In genomic region chr1:178542554-178543290, GRCh38 we compare ENCODE assay signal across 8 cellular contexts. TPM values are rescaled to one million over a fixed set of nuclear protein-coding genes. Genes with fewer than 3 reads are reported as not detected.
DNase-seq lines count a peak whose midpoint lies in the region; ATAC-seq and TF ChIP-seq lines count a peak whose summit lies in the region.

No MANE protein-coding gene starts in this region.

- H2AFZ ChIP-seq in KMS-11 (ENCODE audit: low read depth), result peak overlapping the region; percentile 100

- H3K9me3 Mint-ChIP-seq in activated naive CD4-positive, alpha-beta T cell treated with anti-CD3 and anti-CD28 coated beads for 36 hours, result no peaks in the 10 kb centered on the region

- H3K4me1 Mint-ChIP-seq in activated naive CD4-positive, alpha-beta T cell treated with anti-CD3 and anti-CD28 coated beads for 36 hours (ENCODE audit: low read depth), result peaks cover 4% of the 10 kb centered on the region

- H4K20me1 ChIP-seq in KMS-11 (ENCODE audit: insufficient read depth), result no peaks in the 10 kb centered on the region

- H3K36me3 Mint-ChIP-seq in activated naive CD4-positive, alpha-beta T cell treated with anti-CD3 and anti-CD28 coated beads for 36 hours (ENCODE audit: low read depth), result no peaks in the 10 kb centered on the region

- H3K9me3 ChIP-seq in suprapubic skin, result no peaks in the 10 kb centered on the region

- peak; percentile 70 for ATAC-seq in GM21825 (IDR thresholded peaks at IDR 0.05; ENCODE audit: unreplicated experiment)

- H3K9ac ChIP-seq in KMS-11, result peak overlapping the region; percentile 74

- H3K79me2 ChIP-seq in KMS-11 (ENCODE audit: insufficient read depth, low read depth), result no peaks in the 10 kb centered on the region

- H3K27ac Mint-ChIP-seq in activated naive CD4-positive, alpha-beta T cell treated with anti-CD3 and anti-CD28 coated beads for 36 hours, result peak overlapping the region; percentile 72

- no peak for TF ChIP-seq POLR2A in suprapubic skin (IDR thresholded peaks at IDR 0.05)

- peaks cover 20% of the 10 kb centered on the region for H3K4me1 ChIP-seq in KMS-11 (ENCODE audit: low read depth, poor library complexity, severe bottlenecking)
- peaks cover 29% of the 10 kb centered on the region for H3K4me1 ChIP-seq in suprapubic skin

- TF ChIP-seq CTCF in KMS-11 (conservative IDR thresholded peaks at IDR 0.05; ENCODE audit: low read depth, low read length) (peak; percentile 97), suprapubic skin (IDR thresholded peaks at IDR 0.05) (peak; percentile 92 to 99)

- H3K4me2 ChIP-seq in KMS-11, result peak overlapping the region; percentile 96

- no peak for TF ChIP-seq EP300 in suprapubic skin (IDR thresholded peaks at IDR 0.05)

- H3K36me3 ChIP-seq in KMS-11 (ENCODE audit: insufficient read depth) (no peaks in the 10 kb centered on the region), suprapubic skin (no peaks in the 10 kb centered on the region)

- H3K4me3 ChIP-seq in KMS-11 (IDR thresholded peaks at IDR 0.05; ENCODE audit: insufficient read depth, low read depth, low read length), result peak overlapping the region; percentile 95
- peak overlapping the region; percentile 65 for H3K4me3 ChIP-seq in suprapubic skin

- WGBS in suprapubic skin, result 2% methylated on average over 31 of the region's 66 CpGs

- H3K27me3 Mint-ChIP-seq in activated naive CD4-positive, alpha-beta T cell treated with anti-CD3 and anti-CD28 coated beads for 36 hours (ENCODE audit: low read depth), result no peaks in the 10 kb centered on the region

- peak overlapping the region; percentile 87 for H3K4me3 Mint-ChIP-seq in activated naive CD4-positive, alpha-beta T cell treated with anti-CD3 and anti-CD28 coated beads for 36 hours

- CTCF ChIA-PET in activated naive CD4-positive, alpha-beta T cell treated with anti-CD3 and anti-CD28 coated beads for 36 hours (lab: Charles Lee), result interaction anchor here (0.6 to 6.2 kb wide), 11 partner anchors 10 to 1267 kb away, joined by 3 to 61 read pairs (median 5); no protein-coding TSS in a partner anchor

- H3K27me3 ChIP-seq in KMS-11 (ENCODE audit: insufficient read depth, low read depth) (no peaks in the 10 kb centered on the region), suprapubic skin (no peaks in the 10 kb centered on the region)

- DNase-seq in EH (ENCODE audit: low read depth) (peak; percentile 93), SHP77 treated with DMSO at 0.1 percent for 48 hours (lab: John Stamatoyannopoulos, UW) (peak; percentile 27), germinal center (ENCODE audit: low spot score) (peak; percentile 91), nucleus accumbens (lab: John Stamatoyannopoulos, UW) (peak in 54 of 56 donors; percentile 15 to 93 (median 78)), suprapubic skin (ENCODE audit: low spot score in 2 of 2) (peak; percentile 91 to 94)
- DNase-seq in activated naive CD4-positive, alpha-beta T cell treated with anti-CD3 and anti-CD28 coated beads for 36 hours, result peak; percentile 92

- intact Hi-C loops in activated naive CD4-positive, alpha-beta T cell treated with anti-CD3 and anti-CD28 coated beads for 36 hours (cut with micrococcal nuclease), result loop anchor here (1.0 to 2.0 kb wide), 7 partner anchors 183 to 824 kb away; partner anchors contain the start of genes RALGPS2, SOAT1 and TOR3A

- H3K27ac ChIP-seq in KMS-11, result peak overlapping the region; percentile 45
- peak overlapping the region; percentile 46 for H3K27ac ChIP-seq in suprapubic skin

RNA-seq across cellular contexts. Expression of gene TEX35, which starts 29.8 kb away (rescaled TPM):
- not detected for total RNA-seq in activated naive CD4-positive, alpha-beta T cell treated with anti-CD3 and anti-CD28 coated beads for 36 hours
- 1 to 10 TPM in 2 of 4 donors, under 1 TPM in 1, not detected in 1; 0.60 to 1.0 (median 1.0) TPM for total RNA-seq in suprapubic skin

RNA-seq across cellular contexts. Expression of gene CLEC20A, which starts 46.0 kb away (rescaled TPM):
- not detected for total RNA-seq in activated naive CD4-positive, alpha-beta T cell treated with anti-CD3 and anti-CD28 coated beads for 36 hours
- total RNA-seq in suprapubic skin, result not detected

Comparison
In these comparisons a context has a peak if more than half of its experiments do, and no peak if none do; other contexts are left out.
1. Peak in every context shown above with its lines: DNase-seq, ATAC-seq, H3K4me3 ChIP-seq and H3K27ac ChIP-seq.
2. DNase-seq: peak in every context shown above with its lines; median percentile 93 in EH; 92 in suprapubic skin; 92 in activated naive CD4-positive, alpha-beta T cell treated with anti-CD3 and anti-CD28 coated beads for 36 hours; 91 in germinal center; 78 in nucleus accumbens; 27 in SHP77 treated with DMSO at 0.1 percent for 48 hours.